ENCODE assay signal across 8 cellular contexts in genomic region chr4:173288296-173288695, GRCh38. TPM values are rescaled to one million over a fixed set of nuclear protein-coding genes. Genes with fewer than 3 reads are reported as not detected.
DNase-seq lines count a peak whose midpoint lies in the region; ATAC-seq, FAIRE-seq and TF ChIP-seq lines count a peak whose summit lies in the region.

No MANE protein-coding gene starts in this region.

- CTCF ChIA-PET in PC-9 (lab: Charles Lee) = no interaction called here

- TF ChIP-seq EP300 in gastroesophageal sphincter (IDR thresholded peaks at IDR 0.05) = no peak

- H3K36me3 ChIP-seq in PC-9 (ENCODE audit: low read depth) = no peaks in the 10 kb centered on the region
- no peaks in the 10 kb centered on the region for H3K36me3 ChIP-seq in gastroesophageal sphincter

- H3K4me1 ChIP-seq in PC-9 (replicated peaks; ENCODE audit: insufficient read depth) (no peaks in the 10 kb centered on the region), gastroesophageal sphincter (no peaks in the 10 kb centered on the region)

- H3K27me3 ChIP-seq in PC-9 (ENCODE audit: insufficient read depth, low read depth) = no peaks in the 10 kb centered on the region
- H3K27me3 ChIP-seq in gastroesophageal sphincter = no peaks in the 10 kb centered on the region

- WGBS in gastroesophageal sphincter (ENCODE audit: low coverage in 1 of 2), 2 donors = 50 to 71% methylated on average over 2 to 4 of the region's 4 CpGs

- no peaks in the 10 kb centered on the region for H3K79me2 ChIP-seq in PC-9 (ENCODE audit: low read depth)

- TF ChIP-seq CTCF in PC-9 (conservative IDR thresholded peaks at IDR 0.05) (peak; percentile 66), gastroesophageal sphincter (IDR thresholded peaks at IDR 0.05) (peak; percentile 34 to 57 (median 52)), retinal pigment epithelial cell (conservative IDR thresholded peaks at IDR 0.05; ENCODE audit: low read depth, low read length) (peak; percentile 53)

- no peak overlapping the region for H2AFZ ChIP-seq in PC-9

- H3K27ac ChIP-seq in PC-9 = no peak overlapping the region
- no peak overlapping the region for H3K27ac ChIP-seq in gastroesophageal sphincter

- H3F3A ChIP-seq in PC-9 (ENCODE audit: insufficient read depth, low read depth) = no peaks in the 10 kb centered on the region

- BruUV-seq in PC-9 (replicated peaks; lab: Mats Ljungman, UMichigan) = no TSS peak

- no peaks in the 10 kb centered on the region for H3K9me2 ChIP-seq in PC-9 (ENCODE audit: insufficient read depth)

- FAIRE-seq in GM12892 (lab: Jason Lieb, UNC) = peak; percentile 60

- DNase-seq in GM12892 (ENCODE audit: insufficient read length) (no peak), PC-9 (peak in 1 of 2 experiments; percentile 12), activated T-helper 1 cell treated with Interleukin-2 at 50 U/mL for 16 hours (ENCODE audit: low read depth) (peak; percentile 22), retinal pigment epithelial cell (ENCODE audit: low read depth) (peak; percentile 1), NCI-H187 (lab: John Stamatoyannopoulos, UW) (no peak), DMS79 treated with DMSO at 0.1 percent for 48 hours (lab: John Stamatoyannopoulos, UW) (no peak)

- H3K4me3 ChIP-seq in PC-9 (no peak overlapping the region), gastroesophageal sphincter (no peak overlapping the region), retinal pigment epithelial cell (ENCODE audit: low read length) (no peak overlapping the region)

- intact Hi-C loops in PC-9 (cut with micrococcal nuclease; ENCODE audit: unreplicated experiment) = no loop called here

- TF ChIP-seq POLR2A in GM12892 (IDR thresholded peaks at IDR 0.05; ENCODE audit: low read depth, low read length) (no peak), gastroesophageal sphincter (IDR thresholded peaks at IDR 0.05) (no peak)

- ATAC-seq in HG02798 (IDR thresholded peaks at IDR 0.05; ENCODE audit: poor library complexity, unreplicated experiment) = peak; percentile 69
- ATAC-seq in gastroesophageal sphincter = no peak

- no peak overlapping the region for H3K4me2 ChIP-seq in PC-9

- H3K9me3 ChIP-seq in PC-9 (ENCODE audit: insufficient read depth, low read depth) (no peaks in the 10 kb centered on the region; the same call in 1 of the 2 replicates), gastroesophageal sphincter (peaks cover 0 to 11% (median 0%) of the 10 kb centered on the region in 3 donors)

- no peaks in the 10 kb centered on the region for H4K20me1 ChIP-seq in PC-9 (ENCODE audit: insufficient read depth)

- POLR2A ChIA-PET in PC-9 (lab: Charles Lee; ENCODE audit: unreplicated experiment) = no interaction called here

RNA-seq across cellular contexts. Expression of gene HMGB2, which starts 45.9 kb away (rescaled TPM):
- polyA plus RNA-seq in GM12892 (2012; ENCODE audit: missing spikeins) = 416 TPM
- total RNA-seq in PC-9 (2021) (202 and 213 TPM in 2 replicates), gastroesophageal sphincter (10 to 100 TPM; 32.0 to 63.3 (median 47.5) TPM)

Comparison
In these comparisons a context has a peak if more than half of its experiments do, and no peak if none do; other contexts are left out.
1. DNase-seq: peak in activated T-helper 1 cell treated with Interleukin-2 at 50 U/mL for 16 hours (single experiment) and retinal pigment epithelial cell (single experiment); none in GM12892 (single experiment), NCI-H187 (0 of 2) and DMS79 treated with DMSO at 0.1 percent for 48 hours (single experiment).
2. Peak in every context shown above with its lines, with median percentiles within 50 percentile points of each other: CTCF ChIP-seq.